ENCODE assay signal across 26 cellular contexts in genomic region chr13:88411696-88412095, GRCh38.
"Had no signal": no experiment of that assay in that cellular context is flagged by ENCODE, and none has a peak within 500 bp of the region (broad histone marks: within the 10 kb centered on the region; RNA-seq: fewer than 3 reads in every experiment).

No MANE protein-coding gene starts in this region.

- H3K27ac ChIP-seq: neutrophil, pancreas, prostate gland, right lobe of liver, sigmoid colon, thoracic aorta, tibial artery, transverse colon, upper lobe of right lung, uterus had no signal

- ATAC-seq: naive thymus-derived CD8-positive, alpha-beta T cell; natural killer cell treated with Interleukin-12 subunit alpha and Interleukin-12 subunit beta and Interleukin-15 and Interleukin-18, amount 100 ng/mL, for 72 hours; pancreas; right cardiac atrium; right lobe of liver; stimulated activated memory B cell treated with anti-CD40 and anti-IgM and Interleukin-4, amounts not matched to agents 10 μg/mL and 1 μg/mL and 100 μg/mL, for 72 hours; stimulated activated naive CD8-positive, alpha-beta T cell treated with anti-CD3 and anti-CD28 coated beads, Interleukin-15, amount 100 ng/mL, for 72 hours; stimulated activated naive CD8-positive, alpha-beta T cell treated with anti-CD3 and anti-CD28 coated beads, Interleukin-15, Interleukin-2, amounts not matched to agents 100 U/mL and 50 U/mL, for 24 hours; upper lobe of right lung had no signal

- DNase-seq: naive B cell; naive thymus-derived CD8-positive, alpha-beta T cell; nephron progenitor cell; pancreas; right cardiac atrium; right lobe of liver; sigmoid colon; small intestine; stimulated activated CD4-positive, alpha-beta T cell treated with anti-CD3 and anti-CD28 coated beads, Interleukin-15, amount 100 ng/mL, for 24 hours; stimulated activated CD4-positive, alpha-beta T cell treated with anti-CD3 and anti-CD28 coated beads, Interleukin-2, amount 100 ng/mL, for 24 hours; stimulated activated CD4-positive, alpha-beta T cell treated with anti-CD3 and anti-CD28 coated beads, Interleukin-4, amount 100 ng/mL, for 1 hour; stimulated activated CD4-positive, alpha-beta T cell treated with anti-CD3 and anti-CD28 coated beads, Interleukin-4, amount 100 ng/mL, for 4 hours; stimulated activated CD8-positive, alpha-beta memory T cell treated with anti-CD3 and anti-CD28 coated beads, Interleukin-4, amount 100 ng/mL, for 48 hours; stimulated activated naive CD4-positive, alpha-beta T cell; stimulated activated naive CD8-positive, alpha-beta T cell treated with anti-CD3 and anti-CD28 coated beads, Interleukin-15, amount 100 ng/mL, for 72 hours; stimulated activated naive CD8-positive, alpha-beta T cell treated with anti-CD3 and anti-CD28 coated beads, Interleukin-15, Interleukin-2, amounts not matched to agents 100 U/mL and 50 U/mL, for 24 hours; substantia nigra; tibial artery; transverse colon; upper lobe of right lung; uterus had no signal

- H3K4me1 ChIP-seq: pancreas, prostate gland, right lobe of liver, sigmoid colon, tibial artery, transverse colon, upper lobe of right lung, uterus had no signal

- H3K9me3 ChIP-seq: neutrophil, pancreas, prostate gland, right lobe of liver, sigmoid colon, thoracic aorta, tibial artery, transverse colon, upper lobe of right lung, uterus had no signal

- H3K36me3 ChIP-seq: neutrophil, pancreas, prostate gland, right lobe of liver, sigmoid colon, thoracic aorta, tibial artery, transverse colon, upper lobe of right lung, uterus had no signal

- H3K27me3 ChIP-seq: neutrophil, pancreas, right lobe of liver, sigmoid colon, tibial artery, transverse colon, upper lobe of right lung, uterus had no signal

- H3K4me3 ChIP-seq: pancreas, prostate gland, right lobe of liver, sigmoid colon, thoracic aorta, tibial artery, transverse colon, upper lobe of right lung, uterus had no signal
